In the genomic region with DNA sequence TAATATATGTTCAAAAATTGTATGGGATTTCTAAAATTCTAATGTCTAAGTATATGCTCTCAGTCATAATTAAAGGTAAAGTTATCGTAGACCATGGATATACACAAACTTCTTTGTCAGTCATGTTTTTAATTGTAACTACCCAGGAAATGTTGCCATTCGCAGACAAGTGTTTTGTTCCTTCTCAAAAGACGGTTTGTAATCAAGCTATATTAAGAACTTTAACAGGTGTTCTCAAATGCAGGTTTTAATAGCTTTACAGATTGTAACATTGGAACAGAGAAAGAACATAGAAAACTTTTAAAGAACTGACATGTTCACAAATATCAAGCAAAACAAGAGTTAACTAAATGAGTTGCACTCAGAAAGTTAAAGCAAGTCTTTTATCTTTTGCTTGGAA, we compare ENCODE assay signal across 29 cellular contexts.
"Had no signal": no experiment of that assay in that cellular context is flagged by ENCODE, and none has a peak within 500 bp of the region (broad histone marks: within the 10 kb centered on the region; RNA-seq: fewer than 3 reads in every experiment).

No MANE protein-coding gene starts in this region.

- DNase-seq: heart right ventricle; left colon; left lung; lower lobe of right lung; mammary epithelial cell; mesenchymal stem cell; naive B cell; natural killer cell; nephron progenitor cell; ovary; retina; right cardiac atrium; spleen; stimulated activated CD4-positive, alpha-beta T cell treated with anti-CD3 and anti-CD28 coated beads, Interleukin-2, amount 100 ng/mL, for 48 hours; stimulated activated CD4-positive, alpha-beta T cell treated with anti-CD3 and anti-CD28 coated beads, Interleukin-4, amount 100 ng/mL, for 4 hours; stimulated activated CD8-positive, alpha-beta memory T cell treated with anti-CD3 and anti-CD28 coated beads, Interleukin-4, amount 100 ng/mL, for 48 hours; stimulated activated naive CD4-positive, alpha-beta T cell treated with Interleukin-2 at 50 U/mL for 16 hours; stomach; testis; thyroid gland; transverse colon; upper lobe of left lung had no signal

- H3K79me2 ChIP-seq: hepatocyte had no signal

- H3K9me3 ChIP-seq: heart right ventricle, left lung, lower lobe of right lung, ovary, spleen, stomach, testis, thyroid gland, transverse colon, upper lobe of left lung, vagina had no signal

- H3K4me1 ChIP-seq: heart right ventricle, left lung, lower lobe of right lung, spleen, stomach, testis, thyroid gland, transverse colon, upper lobe of left lung, vagina had no signal

- H3K27ac ChIP-seq: heart right ventricle, hepatocyte, left lung, lower lobe of right lung, neural progenitor cell, ovary, skin epidermis, spleen, stomach, testis, thyroid gland, transverse colon, upper lobe of left lung, vagina had no signal

- H3K36me3 ChIP-seq: heart right ventricle, left lung, lower lobe of right lung, neural progenitor cell, ovary, thyroid gland, transverse colon, upper lobe of left lung, vagina had no signal

- H3K9ac ChIP-seq: neural progenitor cell had no signal

- H3K4me2 ChIP-seq: hepatocyte, neural progenitor cell had no signal

- FAIRE-seq: keratinocyte had no signal

- ATAC-seq: heart right ventricle; left colon; left lung; lower lobe of right lung; natural killer cell; right cardiac atrium; sciatic nerve; stimulated activated memory B cell treated with anti-CD40 and anti-IgM and Interleukin-4, amounts not matched to agents 10 μg/mL and 1 μg/mL and 100 μg/mL, for 72 hours had no signal

- H2AFZ ChIP-seq: hepatocyte, neural progenitor cell had no signal

- H3K4me3 ChIP-seq: heart right ventricle, hepatocyte, left lung, lower lobe of right lung, neural progenitor cell, ovary, skin epidermis, spleen, stomach, testis, thyroid gland, transverse colon, upper lobe of left lung, vagina had no signal

- H3K27me3 ChIP-seq: hepatocyte, left lung, neural progenitor cell, ovary, spleen, stomach, testis, thyroid gland, transverse colon, upper lobe of left lung, vagina had no signal
